ENCODE assay signal across 2 cellular contexts in the genomic region with DNA sequence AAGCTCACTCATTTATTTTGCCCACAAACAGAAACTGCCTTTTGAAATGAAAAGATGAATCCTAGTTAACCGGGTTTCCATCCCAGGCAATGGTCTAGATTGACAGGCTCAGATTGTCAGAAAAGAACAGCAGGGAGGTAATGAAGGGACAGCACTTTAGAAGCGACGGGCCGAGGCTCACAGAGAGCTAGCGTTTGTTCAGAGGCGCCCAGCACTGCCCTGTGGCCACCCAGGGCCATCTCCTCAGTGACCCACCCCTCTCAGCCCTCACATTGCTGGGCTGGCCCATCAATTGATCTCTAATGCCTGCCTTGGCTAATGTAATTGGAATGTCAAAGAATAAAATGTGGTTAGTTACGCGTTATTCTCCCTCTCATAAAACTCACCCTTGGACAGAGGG.
TF ChIP-seq lines count a peak whose summit lies in the region.

No MANE protein-coding gene starts in this region.

TF ChIP-seq in IMR-90, 13 proteins besides CTCF, POLR2A, EP300 and RAD21:
- TF ChIP-seq, protein P1, sequence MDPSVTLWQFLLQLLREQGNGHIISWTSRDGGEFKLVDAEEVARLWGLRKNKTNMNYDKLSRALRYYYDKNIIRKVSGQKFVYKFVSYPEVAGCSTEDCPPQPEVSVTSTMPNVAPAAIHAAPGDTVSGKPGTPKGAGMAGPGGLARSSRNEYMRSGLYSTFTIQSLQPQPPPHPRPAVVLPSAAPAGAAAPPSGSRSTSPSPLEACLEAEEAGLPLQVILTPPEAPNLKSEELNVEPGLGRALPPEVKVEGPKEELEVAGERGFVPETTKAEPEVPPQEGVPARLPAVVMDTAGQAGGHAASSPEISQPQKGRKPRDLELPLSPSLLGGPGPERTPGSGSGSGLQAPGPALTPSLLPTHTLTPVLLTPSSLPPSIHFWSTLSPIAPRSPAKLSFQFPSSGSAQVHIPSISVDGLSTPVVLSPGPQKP (IDR thresholded peaks at IDR 0.05; ENCODE audit: borderline replicate concordance, low read depth, low read length): no peak
- TF ChIP-seq MAFK (IDR thresholded peaks at IDR 0.05; ENCODE audit: low read depth, low read length): no peak
- TF ChIP-seq RCOR1 (IDR thresholded peaks at IDR 0.05; ENCODE audit: insufficient replicate concordance, low read length): no peak

TF ChIP-seq in neural cell, 6 proteins besides CTCF, POLR2A, EP300 and RAD21 (continued from another document):
- TF ChIP-seq POLR2AphosphoS5 (IDR thresholded peaks at IDR 0.05) (no peak), EZH2 (IDR thresholded peaks at IDR 0.05; ENCODE audit: borderline replicate concordance, insufficient read depth, low read length, poor library complexity, severe bottlenecking) (no peak), TAF1 (IDR thresholded peaks at IDR 0.05; ENCODE audit: low read depth) (no peak), MXI1 (conservative IDR thresholded peaks at IDR 0.05; ENCODE audit: poor library complexity, severe bottlenecking) (no peak), SMC3 (conservative IDR thresholded peaks at IDR 0.05; ENCODE audit: poor library complexity) (no peak)
